ENCODE assay signal across 1 cellular context in genomic region chr6:32195652-32195901, GRCh38.
TF ChIP-seq lines count a peak whose summit lies in the region.

No MANE protein-coding gene starts in this region.

TF ChIP-seq in GM12878, 131 proteins besides CTCF, POLR2A, EP300 and RAD21:
- no peak for TF ChIP-seq POU2F2 (IDR thresholded peaks at IDR 0.05; ENCODE audit: borderline replicate concordance, low read depth, low read length)
- TF ChIP-seq HDGF (IDR thresholded peaks at IDR 0.05) = peak; percentile 58
- no peak for TF ChIP-seq NR2F1 (conservative IDR thresholded peaks at IDR 0.05)
- peak; percentile 56 for TF ChIP-seq MYC (IDR thresholded peaks at IDR 0.05; ENCODE audit: insufficient read depth, insufficient read length, insufficient replicate concordance, low read length, severe bottlenecking)
- no peak for TF ChIP-seq RB1 (IDR thresholded peaks at IDR 0.05; ENCODE audit: borderline replicate concordance)
- peak in 1 of 2 experiments; percentile 98; a peak in 2 of 3 replicates for TF ChIP-seq EGR1 (IDR thresholded peaks at IDR 0.05; ENCODE audit: borderline replicate concordance in 1 of 2, low read depth in 2 of 2, low read length in 2 of 2)
- TF ChIP-seq ELK1 (IDR thresholded peaks at IDR 0.05; ENCODE audit: low read depth, low read length) = peak; percentile 20; the same call in 1 of the 2 replicates
- peak; percentile 73; the same call in 1 of the 2 replicates for TF ChIP-seq E2F4 (IDR thresholded peaks at IDR 0.05; ENCODE audit: low read depth, low read length)
- peak; percentile 90 for TF ChIP-seq NRF1 (conservative IDR thresholded peaks at IDR 0.05; ENCODE audit: low read depth, low read length)
- peak; percentile 42; the same call in 1 of the 2 replicates for TF ChIP-seq PAX5 (IDR thresholded peaks at IDR 0.05; ENCODE audit: borderline replicate concordance, low read depth, low read length)
- 0 out of 2 replicates have a peak, but pooled peaks have one; percentile 75 for TF ChIP-seq CHD2 (IDR thresholded peaks at IDR 0.05; ENCODE audit: borderline replicate concordance, low read depth, low read length)
- TF ChIP-seq SMC3 (IDR thresholded peaks at IDR 0.05; ENCODE audit: borderline replicate concordance, low read length) = 0 out of 2 replicates have a peak, but pooled peaks have one; percentile 5
- no peak for TF ChIP-seq SUZ12 (IDR thresholded peaks at IDR 0.05; ENCODE audit: unreplicated experiment)
- TF ChIP-seq SP1 (IDR thresholded peaks at IDR 0.05; ENCODE audit: low read depth, low read length) = peak; percentile 79
- TF ChIP-seq MXI1 (IDR thresholded peaks at IDR 0.05; ENCODE audit: low read depth, low read length) = peak; percentile 65
- TF ChIP-seq TCF12 (IDR thresholded peaks at IDR 0.05; ENCODE audit: low read depth, low read length) = 0 out of 2 replicates have a peak, but pooled peaks have one; percentile 42
- 0 out of 2 replicates have a peak, but pooled peaks have one; percentile 85 for TF ChIP-seq MAX (IDR thresholded peaks at IDR 0.05; ENCODE audit: low read depth, low read length)
